In genomic region chr3:17811633-17812032, GRCh38 we compare ENCODE assay signal across 18 cellular contexts.
DNase-seq lines count a peak whose midpoint lies in the region; ATAC-seq and TF ChIP-seq lines count a peak whose summit lies in the region.
"Had no signal": no experiment of that assay in that cellular context is flagged by ENCODE, and none has a peak within 500 bp of the region (broad histone marks: within the 10 kb centered on the region; RNA-seq: fewer than 3 reads in every experiment).

No MANE protein-coding gene starts in this region.

- peaks cover 18% of the 10 kb centered on the region for H3K9me3 Mint-ChIP-seq in endodermal cell

- H3K27me3 ChIP-seq in endodermal cell (ENCODE audit: control insufficient read depth, insufficient read depth, low read length, poor library complexity, severe bottlenecking) (no peaks in the 10 kb centered on the region), smooth muscle cell (ENCODE audit: low read depth) (no peaks in the 10 kb centered on the region)

- H3K27ac Mint-ChIP-seq in endodermal cell: no peak overlapping the region
- H3K27ac Mint-ChIP-seq: B cell, IgD-negative memory B cell had no signal

- no peaks in the 10 kb centered on the region for H4K20me1 ChIP-seq in smooth muscle cell (ENCODE audit: low read depth)

- no peak overlapping the region for H3K4me2 ChIP-seq in smooth muscle cell

- H3F3A ChIP-seq in smooth muscle cell (ENCODE audit: low read depth): no peaks in the 10 kb centered on the region

- H3K36me3 ChIP-seq in endodermal cell (ENCODE audit: control insufficient read depth, insufficient read depth, low read length): no peaks in the 10 kb centered on the region
- no peaks in the 10 kb centered on the region for H3K36me3 ChIP-seq in smooth muscle cell (ENCODE audit: low read depth)
- H3K36me3 ChIP-seq: HAP-1 had no signal

- peaks cover 1% of the 10 kb centered on the region for H3K36me3 Mint-ChIP-seq in endodermal cell (ENCODE audit: low read depth)
- H3K36me3 Mint-ChIP-seq: CD4-positive, alpha-beta memory T cell; IgD-negative memory B cell had no signal

- H3K27me3 Mint-ChIP-seq in endodermal cell (ENCODE audit: insufficient read depth): no peaks in the 10 kb centered on the region
- H3K27me3 Mint-ChIP-seq: IgD-negative memory B cell had no signal

- H3K27ac ChIP-seq in endodermal cell (ENCODE audit: low read depth, low read length) (no peak overlapping the region), smooth muscle cell (ENCODE audit: low read depth) (no peak overlapping the region)
- H3K27ac ChIP-seq: HL-60 had no signal

- no peaks in the 10 kb centered on the region for H3K79me2 ChIP-seq in smooth muscle cell (ENCODE audit: low read depth)

- H3K4me3 Mint-ChIP-seq in endodermal cell: no peak overlapping the region
- H3K4me3 Mint-ChIP-seq: B cell; CD4-positive, alpha-beta memory T cell; IgD-negative memory B cell had no signal

- DNase-seq in A172 (ENCODE audit: low spot score) (peak; percentile 11), ELR (ENCODE audit: low read depth) (peak; percentile 38), HT1080 (ENCODE audit: low read depth) (peak; percentile 31), endodermal cell (no peak), superior temporal gyrus (ENCODE audit: extremely low spot score) (no peak), smooth muscle cell (lab: John Stamatoyannopoulos, UW; ENCODE audit: unreplicated experiment) (no peak)
- DNase-seq: 8988T; ACHN; C1 segment of cervical spinal cord; CD4-positive, alpha-beta memory T cell; DMS79; KG1 had no signal

- H3K9me3 ChIP-seq in endodermal cell (ENCODE audit: control insufficient read depth, low read length) (peaks cover 49% of the 10 kb centered on the region), smooth muscle cell (replicated peaks; ENCODE audit: low read depth) (no peaks in the 10 kb centered on the region)
- H3K9me3 ChIP-seq: HAP-1 had no signal

- H2AFZ ChIP-seq in smooth muscle cell (ENCODE audit: low read depth): no peak overlapping the region

- H3K4me1 ChIP-seq in endodermal cell (ENCODE audit: control insufficient read depth, insufficient read depth, low read length) (peaks cover 8% of the 10 kb centered on the region), smooth muscle cell (ENCODE audit: low read depth) (no peaks in the 10 kb centered on the region)
- H3K4me1 ChIP-seq: HAP-1 had no signal

- peaks cover 19% of the 10 kb centered on the region for H3K4me1 Mint-ChIP-seq in endodermal cell
- H3K4me1 Mint-ChIP-seq: B cell had no signal

- H3K4me3 ChIP-seq in endodermal cell (ENCODE audit: low read length) (peak overlapping the region; percentile 15), smooth muscle cell (no peak overlapping the region)
- H3K4me3 ChIP-seq: HAP-1 had no signal

- no peak overlapping the region for H3K9ac ChIP-seq in endodermal cell (ENCODE audit: extremely low read depth, low read length, poor library complexity, severe bottlenecking)
- no peak overlapping the region for H3K9ac ChIP-seq in smooth muscle cell (ENCODE audit: low read depth)

- no peak for ATAC-seq in GM18870 (IDR thresholded peaks at IDR 0.05; ENCODE audit: unreplicated experiment)
- no peak for ATAC-seq in GM21529 (IDR thresholded peaks at IDR 0.05; ENCODE audit: unreplicated experiment)

- TF ChIP-seq CTCF in endodermal cell (conservative IDR thresholded peaks at IDR 0.05): no peak
- no peak for TF ChIP-seq CTCF in smooth muscle cell (IDR thresholded peaks at IDR 0.05; ENCODE audit: borderline replicate concordance, insufficient read depth, poor library complexity, severe bottlenecking)

Comparison
In these comparisons a context has a peak if more than half of its experiments do, and no peak if none do; other contexts are left out.
1. DNase-seq: peak in A172 (single experiment), ELR (single experiment) and HT1080 (single experiment); none in endodermal cell (single experiment), superior temporal gyrus (single experiment) and smooth muscle cell (single experiment).